In the genomic region with DNA sequence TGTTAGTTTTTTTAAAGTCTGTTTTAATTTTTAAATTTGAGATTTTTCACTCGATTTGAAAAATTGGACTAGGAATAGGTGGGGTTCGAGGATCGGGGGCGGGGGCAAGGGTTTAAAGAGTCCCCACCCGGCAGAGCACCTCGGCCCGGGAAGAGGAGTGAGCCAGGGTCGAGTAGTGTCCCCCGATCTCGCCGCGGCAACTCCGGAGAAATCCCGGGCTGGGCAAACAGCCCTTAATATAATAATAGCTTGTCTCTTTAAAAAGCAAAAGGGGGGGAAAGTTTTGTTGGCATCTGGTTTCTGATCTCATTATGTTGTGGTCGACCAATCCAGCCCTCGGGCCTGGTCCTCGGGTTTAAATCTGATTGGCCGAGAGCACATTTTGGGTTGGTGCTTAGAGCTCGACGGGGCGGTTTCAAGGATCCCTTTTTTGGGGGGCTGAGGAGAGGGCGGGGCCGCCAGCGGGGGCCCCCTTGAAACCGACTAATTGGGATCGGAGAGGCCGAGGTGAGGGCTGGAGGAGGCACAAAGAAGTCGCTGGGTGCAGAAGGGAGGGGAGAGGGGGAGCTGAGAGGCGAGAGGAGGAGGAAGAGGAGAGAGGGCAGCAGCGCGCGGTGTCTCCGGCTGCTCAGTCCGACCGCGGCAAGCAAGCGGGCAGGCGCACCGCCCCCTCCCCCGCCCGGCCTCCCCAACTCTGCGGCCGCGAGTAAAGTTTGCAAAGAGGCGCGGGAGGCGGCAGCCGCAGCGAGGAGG, we compare ENCODE assay signal across 8 cellular contexts. TPM values are rescaled to one million over a fixed set of nuclear protein-coding genes. Genes with fewer than 3 reads are reported as not detected.
DNase-seq lines count a peak whose midpoint lies in the region; ATAC-seq and TF ChIP-seq lines count a peak whose summit lies in the region.

TSS of gene FZD2 (plus strand) at position 631 of the 753 bp plus-strand sequence. CDS start 205 bp downstream, outside the sequence.

- no peaks in the 10 kb centered on the region for H3K4me1 ChIP-seq in urinary bladder (ENCODE audit: insufficient read depth)

- ATAC-seq in Right ventricle myocardium inferior: peak; percentile 95
- peak; percentile 79 for ATAC-seq in omental fat pad (ENCODE audit: low FRiP score)

- peak within 1 kb of the TSS; percentile 61 for H3K27ac ChIP-seq in urinary bladder (ENCODE audit: low read depth)

- no peaks in the 10 kb centered on the region for H3K36me3 ChIP-seq in urinary bladder (ENCODE audit: insufficient read depth)

- DNase-seq in activated gamma-delta T cell treated with Interleukin-2 at 50 U/mL for 16 hours (peak; percentile 53), activated gamma-delta T cell (lab: John Stamatoyannopoulos, UW) (no peak), LoVo (ENCODE audit: low spot score) (peak; percentile 87), RPMI8226 (peak; percentile 92), Right ventricle myocardium inferior (ENCODE audit: missing footprints) (peak; percentile 89), omental fat pad (ENCODE audit: low spot score) (peak; percentile 43)
- peak; percentile 18 for DNase-seq in activated naive CD8-positive, alpha-beta T cell treated with anti-CD3 and anti-CD28 coated beads, Interleukin-2, amount 50 U/mL, for 16 hours (ENCODE audit: low read depth, low spot score)

- peak within 1 kb of the TSS; percentile 80 for H3K4me3 ChIP-seq in urinary bladder (ENCODE audit: low read depth, low read length)

- under 1% methylated on average over 49 of the region's 49 CpGs for WGBS in urinary bladder

- intact Hi-C loops in Right ventricle myocardium inferior (cut with DNase I): loop anchor here (2.0 kb wide), 1 partner anchor 30 kb away; no protein-coding TSS in a partner anchor

- no peak for TF ChIP-seq CTCF in omental fat pad (IDR thresholded peaks at IDR 0.05)

RNA-seq across cellular contexts. Expression of gene FZD2, which starts in this region (rescaled TPM):
- 3.4 TPM for total RNA-seq in Right ventricle myocardium inferior
- 1 to 10 TPM in 3 of 4 donors, under 1 TPM in 1; 0.74 to 2.4 (median 2.0) TPM for total RNA-seq in omental fat pad
- 9.8 TPM for total RNA-seq in urinary bladder
- 14.7 TPM for polyA plus RNA-seq in urinary bladder
